1 cellular context compared by ENCODE assay signal in the genomic region with DNA sequence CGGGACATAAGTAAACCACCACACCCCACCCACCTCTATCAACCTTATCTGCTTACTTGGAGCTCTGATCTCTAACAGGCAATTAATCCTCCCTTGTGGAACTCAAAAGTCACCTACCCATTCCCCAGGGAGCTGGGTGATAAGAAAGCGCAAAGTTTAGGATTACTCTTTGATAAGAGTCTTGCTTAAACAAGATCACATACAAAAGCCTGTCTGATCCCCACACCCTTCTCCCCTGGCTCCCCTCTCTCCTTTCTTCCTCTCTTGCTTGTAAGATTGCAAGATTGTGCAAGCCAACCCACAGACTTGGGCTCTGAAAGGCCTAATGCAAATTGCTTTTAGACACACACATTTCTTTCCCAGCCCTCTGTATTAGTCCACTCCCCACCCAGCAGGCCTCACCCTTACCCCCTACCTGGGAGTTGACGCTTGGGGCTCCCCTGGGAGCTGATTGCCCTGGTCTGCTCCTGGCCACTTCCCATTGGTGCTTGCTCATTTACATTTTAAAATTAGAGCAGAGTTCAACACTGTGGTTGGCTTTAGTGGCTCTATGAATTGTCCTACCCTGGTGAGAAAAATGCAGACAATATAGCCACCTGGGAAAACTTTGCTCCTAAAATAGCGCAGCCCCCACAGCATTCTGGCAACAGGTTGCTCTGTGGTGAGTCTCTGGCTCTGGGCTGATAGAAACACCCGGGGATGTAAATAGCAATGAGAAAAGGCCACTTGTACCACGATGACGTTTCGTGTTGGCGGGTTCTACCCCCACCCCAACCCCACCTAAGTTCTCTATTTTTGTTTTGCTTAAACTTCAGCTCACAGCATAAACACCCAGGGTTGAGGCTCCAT.
TF ChIP-seq lines count a peak whose summit lies in the region.

No MANE protein-coding gene starts in this region.

TF ChIP-seq in GM12878, 131 proteins besides CTCF, POLR2A, EP300 and RAD21 (continued from another document and continues in another):
- TF ChIP-seq TCF7 (IDR thresholded peaks at IDR 0.05; ENCODE audit: borderline replicate concordance) (0 out of 2 replicates have a peak, but pooled peaks have one; percentile 11), KDM1A (IDR thresholded peaks at IDR 0.05; ENCODE audit: borderline replicate concordance) (no peak), SP1 (IDR thresholded peaks at IDR 0.05; ENCODE audit: low read depth, low read length) (peak; percentile 87), NBN (IDR thresholded peaks at IDR 0.05) (peak; percentile 94), MYC (IDR thresholded peaks at IDR 0.05; ENCODE audit: insufficient read depth, insufficient read length, insufficient replicate concordance, low read length, severe bottlenecking) (no peak), HDAC6 (IDR thresholded peaks at IDR 0.05; ENCODE audit: unreplicated experiment) (no peak), ZBED1 (IDR thresholded peaks at IDR 0.05; ENCODE audit: borderline replicate concordance) (peak; percentile 94), RBBP5 (conservative IDR thresholded peaks at IDR 0.05) (no peak), WRNIP1 (IDR thresholded peaks at IDR 0.05; ENCODE audit: borderline replicate concordance, low read depth, low read length) (0 out of 2 replicates have a peak, but pooled peaks have one; percentile 12), BRCA1 (IDR thresholded peaks at IDR 0.05; ENCODE audit: low read depth, low read length) (no peak), PML (IDR thresholded peaks at IDR 0.05; ENCODE audit: low read length) (peak; percentile 91), TAF1 (IDR thresholded peaks at IDR 0.05; ENCODE audit: borderline replicate concordance, low read depth, low read length) (peak; percentile 79), SUZ12 (IDR thresholded peaks at IDR 0.05; ENCODE audit: unreplicated experiment) (no peak), MEF2A (IDR thresholded peaks at IDR 0.05; ENCODE audit: insufficient read depth, low read depth, low read length) (peak; percentile 100), MXI1 (IDR thresholded peaks at IDR 0.05; ENCODE audit: low read depth, low read length) (peak; percentile 20; the same call in 1 of the 2 replicates), PAX8 (IDR thresholded peaks at IDR 0.05) (no peak), ZNF207 (IDR thresholded peaks at IDR 0.05; ENCODE audit: borderline replicate concordance) (no peak; the same call in 1 of the 2 replicates), MYB (IDR thresholded peaks at IDR 0.05; ENCODE audit: borderline replicate concordance, low read depth, low read length) (no peak), KLF5 (IDR thresholded peaks at IDR 0.05; ENCODE audit: partially characterized antibody) (peak; percentile 94), HDGF (IDR thresholded peaks at IDR 0.05) (no peak; the same call in 1 of the 2 replicates), CHD4 (IDR thresholded peaks at IDR 0.05) (no peak), ESRRA (IDR thresholded peaks at IDR 0.05; ENCODE audit: low read length) (peak; percentile 34; the same call in 1 of the 2 replicates), JUND (IDR thresholded peaks at IDR 0.05; ENCODE audit: low read depth, low read length) (no peak), IRF4 (IDR thresholded peaks at IDR 0.05; ENCODE audit: low read depth, low read length) (peak; percentile 55), GATAD2B (conservative IDR thresholded peaks at IDR 0.05; ENCODE audit: low read depth) (peak; percentile 100), SREBF2 (IDR thresholded peaks at IDR 0.05; ENCODE audit: low read length) (no peak), RELA (IDR thresholded peaks at IDR 0.05; ENCODE audit: borderline replicate concordance, partially characterized antibody) (no peak), NR2C1 (IDR thresholded peaks at IDR 0.05) (no peak; the same call in 1 of the 2 replicates), CBX5 (IDR thresholded peaks at IDR 0.05; ENCODE audit: low read depth) (peak; percentile 87)
- TF ChIP-seq, protein P1, sequence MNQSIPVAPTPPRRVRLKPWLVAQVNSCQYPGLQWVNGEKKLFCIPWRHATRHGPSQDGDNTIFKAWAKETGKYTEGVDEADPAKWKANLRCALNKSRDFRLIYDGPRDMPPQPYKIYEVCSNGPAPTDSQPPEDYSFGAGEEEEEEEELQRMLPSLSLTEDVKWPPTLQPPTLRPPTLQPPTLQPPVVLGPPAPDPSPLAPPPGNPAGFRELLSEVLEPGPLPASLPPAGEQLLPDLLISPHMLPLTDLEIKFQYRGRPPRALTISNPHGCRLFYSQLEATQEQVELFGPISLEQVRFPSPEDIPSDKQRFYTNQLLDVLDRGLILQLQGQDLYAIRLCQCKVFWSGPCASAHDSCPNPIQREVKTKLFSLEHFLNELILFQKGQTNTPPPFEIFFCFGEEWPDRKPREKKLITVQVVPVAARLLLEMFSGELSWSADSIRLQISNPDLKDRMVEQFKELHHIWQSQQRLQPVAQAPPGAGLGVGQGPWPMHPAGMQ (IDR thresholded peaks at IDR 0.05; ENCODE audit: borderline replicate concordance) = no peak
- TF ChIP-seq, protein P2, sequence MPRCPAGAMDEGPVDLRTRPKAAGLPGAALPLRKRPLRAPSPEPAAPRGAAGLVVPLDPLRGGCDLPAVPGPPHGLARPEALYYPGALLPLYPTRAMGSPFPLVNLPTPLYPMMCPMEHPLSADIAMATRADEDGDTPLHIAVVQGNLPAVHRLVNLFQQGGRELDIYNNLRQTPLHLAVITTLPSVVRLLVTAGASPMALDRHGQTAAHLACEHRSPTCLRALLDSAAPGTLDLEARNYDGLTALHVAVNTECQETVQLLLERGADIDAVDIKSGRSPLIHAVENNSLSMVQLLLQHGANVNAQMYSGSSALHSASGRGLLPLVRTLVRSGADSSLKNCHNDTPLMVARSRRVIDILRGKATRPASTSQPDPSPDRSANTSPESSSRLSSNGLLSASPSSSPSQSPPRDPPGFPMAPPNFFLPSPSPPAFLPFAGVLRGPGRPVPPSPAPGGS (IDR thresholded peaks at IDR 0.05; ENCODE audit: borderline replicate concordance, insufficient read depth, low read depth, low read length, poor library complexity, severe bottlenecking) = peak; percentile 83
- TF ChIP-seq, protein P3, sequence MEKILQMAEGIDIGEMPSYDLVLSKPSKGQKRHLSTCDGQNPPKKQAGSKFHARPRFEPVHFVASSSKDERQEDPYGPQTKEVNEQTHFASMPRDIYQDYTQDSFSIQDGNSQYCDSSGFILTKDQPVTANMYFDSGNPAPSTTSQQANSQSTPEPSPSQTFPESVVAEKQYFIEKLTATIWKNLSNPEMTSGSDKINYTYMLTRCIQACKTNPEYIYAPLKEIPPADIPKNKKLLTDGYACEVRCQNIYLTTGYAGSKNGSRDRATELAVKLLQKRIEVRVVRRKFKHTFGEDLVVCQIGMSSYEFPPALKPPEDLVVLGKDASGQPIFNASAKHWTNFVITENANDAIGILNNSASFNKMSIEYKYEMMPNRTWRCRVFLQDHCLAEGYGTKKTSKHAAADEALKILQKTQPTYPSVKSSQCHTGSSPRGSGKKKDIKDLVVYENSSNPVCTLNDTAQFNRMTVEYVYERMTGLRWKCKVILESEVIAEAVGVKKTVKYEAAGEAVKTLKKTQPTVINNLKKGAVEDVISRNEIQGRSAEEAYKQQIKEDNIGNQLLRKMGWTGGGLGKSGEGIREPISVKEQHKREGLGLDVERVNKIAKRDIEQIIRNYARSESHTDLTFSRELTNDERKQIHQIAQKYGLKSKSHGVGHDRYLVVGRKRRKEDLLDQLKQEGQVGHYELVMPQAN (conservative IDR thresholded peaks at IDR 0.05) = no peak
- TF ChIP-seq, protein P4, sequence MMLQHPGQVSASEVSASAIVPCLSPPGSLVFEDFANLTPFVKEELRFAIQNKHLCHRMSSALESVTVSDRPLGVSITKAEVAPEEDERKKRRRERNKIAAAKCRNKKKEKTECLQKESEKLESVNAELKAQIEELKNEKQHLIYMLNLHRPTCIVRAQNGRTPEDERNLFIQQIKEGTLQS (IDR thresholded peaks at IDR 0.05; ENCODE audit: borderline replicate concordance, extremely low read depth, low read depth, low read length) = no peak
- TF ChIP-seq, protein P5, sequence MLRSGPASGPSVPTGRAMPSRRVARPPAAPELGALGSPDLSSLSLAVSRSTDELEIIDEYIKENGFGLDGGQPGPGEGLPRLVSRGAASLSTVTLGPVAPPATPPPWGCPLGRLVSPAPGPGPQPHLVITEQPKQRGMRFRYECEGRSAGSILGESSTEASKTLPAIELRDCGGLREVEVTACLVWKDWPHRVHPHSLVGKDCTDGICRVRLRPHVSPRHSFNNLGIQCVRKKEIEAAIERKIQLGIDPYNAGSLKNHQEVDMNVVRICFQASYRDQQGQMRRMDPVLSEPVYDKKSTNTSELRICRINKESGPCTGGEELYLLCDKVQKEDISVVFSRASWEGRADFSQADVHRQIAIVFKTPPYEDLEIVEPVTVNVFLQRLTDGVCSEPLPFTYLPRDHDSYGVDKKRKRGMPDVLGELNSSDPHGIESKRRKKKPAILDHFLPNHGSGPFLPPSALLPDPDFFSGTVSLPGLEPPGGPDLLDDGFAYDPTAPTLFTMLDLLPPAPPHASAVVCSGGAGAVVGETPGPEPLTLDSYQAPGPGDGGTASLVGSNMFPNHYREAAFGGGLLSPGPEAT (IDR thresholded peaks at IDR 0.05; ENCODE audit: low read depth) = peak; percentile 96; the same call in 1 of the 2 replicates
- TF ChIP-seq, protein P6, sequence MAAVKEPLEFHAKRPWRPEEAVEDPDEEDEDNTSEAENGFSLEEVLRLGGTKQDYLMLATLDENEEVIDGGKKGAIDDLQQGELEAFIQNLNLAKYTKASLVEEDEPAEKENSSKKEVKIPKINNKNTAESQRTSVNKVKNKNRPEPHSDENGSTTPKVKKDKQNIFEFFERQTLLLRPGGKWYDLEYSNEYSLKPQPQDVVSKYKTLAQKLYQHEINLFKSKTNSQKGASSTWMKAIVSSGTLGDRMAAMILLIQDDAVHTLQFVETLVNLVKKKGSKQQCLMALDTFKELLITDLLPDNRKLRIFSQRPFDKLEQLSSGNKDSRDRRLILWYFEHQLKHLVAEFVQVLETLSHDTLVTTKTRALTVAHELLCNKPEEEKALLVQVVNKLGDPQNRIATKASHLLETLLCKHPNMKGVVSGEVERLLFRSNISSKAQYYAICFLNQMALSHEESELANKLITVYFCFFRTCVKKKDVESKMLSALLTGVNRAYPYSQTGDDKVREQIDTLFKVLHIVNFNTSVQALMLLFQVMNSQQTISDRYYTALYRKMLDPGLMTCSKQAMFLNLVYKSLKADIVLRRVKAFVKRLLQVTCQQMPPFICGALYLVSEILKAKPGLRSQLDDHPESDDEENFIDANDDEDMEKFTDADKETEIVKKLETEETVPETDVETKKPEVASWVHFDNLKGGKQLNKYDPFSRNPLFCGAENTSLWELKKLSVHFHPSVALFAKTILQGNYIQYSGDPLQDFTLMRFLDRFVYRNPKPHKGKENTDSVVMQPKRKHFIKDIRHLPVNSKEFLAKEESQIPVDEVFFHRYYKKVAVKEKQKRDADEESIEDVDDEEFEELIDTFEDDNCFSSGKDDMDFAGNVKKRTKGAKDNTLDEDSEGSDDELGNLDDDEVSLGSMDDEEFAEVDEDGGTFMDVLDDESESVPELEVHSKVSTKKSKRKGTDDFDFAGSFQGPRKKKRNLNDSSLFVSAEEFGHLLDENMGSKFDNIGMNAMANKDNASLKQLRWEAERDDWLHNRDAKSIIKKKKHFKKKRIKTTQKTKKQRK (IDR thresholded peaks at IDR 0.05; ENCODE audit: low read depth, low read length) = no peak
- TF ChIP-seq, protein P7, sequence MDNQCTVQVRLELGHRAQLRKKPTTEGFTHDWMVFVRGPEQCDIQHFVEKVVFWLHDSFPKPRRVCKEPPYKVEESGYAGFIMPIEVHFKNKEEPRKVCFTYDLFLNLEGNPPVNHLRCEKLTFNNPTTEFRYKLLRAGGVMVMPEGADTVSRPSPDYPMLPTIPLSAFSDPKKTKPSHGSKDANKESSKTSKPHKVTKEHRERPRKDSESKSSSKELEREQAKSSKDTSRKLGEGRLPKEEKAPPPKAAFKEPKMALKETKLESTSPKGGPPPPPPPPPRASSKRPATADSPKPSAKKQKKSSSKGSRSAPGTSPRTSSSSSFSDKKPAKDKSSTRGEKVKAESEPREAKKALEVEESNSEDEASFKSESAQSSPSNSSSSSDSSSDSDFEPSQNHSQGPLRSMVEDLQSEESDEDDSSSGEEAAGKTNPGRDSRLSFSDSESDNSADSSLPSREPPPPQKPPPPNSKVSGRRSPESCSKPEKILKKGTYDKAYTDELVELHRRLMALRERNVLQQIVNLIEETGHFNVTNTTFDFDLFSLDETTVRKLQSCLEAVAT (IDR thresholded peaks at IDR 0.05) = peak; percentile 81
- TF ChIP-seq, protein P8, sequence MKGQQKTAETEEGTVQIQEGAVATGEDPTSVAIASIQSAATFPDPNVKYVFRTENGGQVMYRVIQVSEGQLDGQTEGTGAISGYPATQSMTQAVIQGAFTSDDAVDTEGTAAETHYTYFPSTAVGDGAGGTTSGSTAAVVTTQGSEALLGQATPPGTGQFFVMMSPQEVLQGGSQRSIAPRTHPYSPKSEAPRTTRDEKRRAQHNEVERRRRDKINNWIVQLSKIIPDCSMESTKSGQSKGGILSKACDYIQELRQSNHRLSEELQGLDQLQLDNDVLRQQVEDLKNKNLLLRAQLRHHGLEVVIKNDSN (IDR thresholded peaks at IDR 0.05; ENCODE audit: borderline replicate concordance, extremely low read length, insufficient read depth, low read depth, low read length) = no peak
- TF ChIP-seq, protein P9, sequence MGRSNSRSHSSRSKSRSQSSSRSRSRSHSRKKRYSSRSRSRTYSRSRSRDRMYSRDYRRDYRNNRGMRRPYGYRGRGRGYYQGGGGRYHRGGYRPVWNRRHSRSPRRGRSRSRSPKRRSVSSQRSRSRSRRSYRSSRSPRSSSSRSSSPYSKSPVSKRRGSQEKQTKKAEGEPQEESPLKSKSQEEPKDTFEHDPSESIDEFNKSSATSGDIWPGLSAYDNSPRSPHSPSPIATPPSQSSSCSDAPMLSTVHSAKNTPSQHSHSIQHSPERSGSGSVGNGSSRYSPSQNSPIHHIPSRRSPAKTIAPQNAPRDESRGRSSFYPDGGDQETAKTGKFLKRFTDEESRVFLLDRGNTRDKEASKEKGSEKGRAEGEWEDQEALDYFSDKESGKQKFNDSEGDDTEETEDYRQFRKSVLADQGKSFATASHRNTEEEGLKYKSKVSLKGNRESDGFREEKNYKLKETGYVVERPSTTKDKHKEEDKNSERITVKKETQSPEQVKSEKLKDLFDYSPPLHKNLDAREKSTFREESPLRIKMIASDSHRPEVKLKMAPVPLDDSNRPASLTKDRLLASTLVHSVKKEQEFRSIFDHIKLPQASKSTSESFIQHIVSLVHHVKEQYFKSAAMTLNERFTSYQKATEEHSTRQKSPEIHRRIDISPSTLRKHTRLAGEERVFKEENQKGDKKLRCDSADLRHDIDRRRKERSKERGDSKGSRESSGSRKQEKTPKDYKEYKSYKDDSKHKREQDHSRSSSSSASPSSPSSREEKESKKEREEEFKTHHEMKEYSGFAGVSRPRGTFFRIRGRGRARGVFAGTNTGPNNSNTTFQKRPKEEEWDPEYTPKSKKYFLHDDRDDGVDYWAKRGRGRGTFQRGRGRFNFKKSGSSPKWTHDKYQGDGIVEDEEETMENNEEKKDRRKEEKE (IDR thresholded peaks at IDR 0.05) = no peak
- TF ChIP-seq, protein P10, sequence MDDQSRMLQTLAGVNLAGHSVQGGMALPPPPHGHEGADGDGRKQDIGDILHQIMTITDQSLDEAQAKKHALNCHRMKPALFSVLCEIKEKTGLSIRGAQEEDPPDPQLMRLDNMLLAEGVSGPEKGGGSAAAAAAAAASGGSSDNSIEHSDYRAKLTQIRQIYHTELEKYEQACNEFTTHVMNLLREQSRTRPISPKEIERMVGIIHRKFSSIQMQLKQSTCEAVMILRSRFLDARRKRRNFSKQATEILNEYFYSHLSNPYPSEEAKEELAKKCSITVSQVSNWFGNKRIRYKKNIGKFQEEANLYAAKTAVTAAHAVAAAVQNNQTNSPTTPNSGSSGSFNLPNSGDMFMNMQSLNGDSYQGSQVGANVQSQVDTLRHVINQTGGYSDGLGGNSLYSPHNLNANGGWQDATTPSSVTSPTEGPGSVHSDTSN (IDR thresholded peaks at IDR 0.05; ENCODE audit: insufficient replicate concordance, low read depth, low read length) = no peak
